Comparison of ENCODE assay signal across 29 cellular contexts in the genomic region with DNA sequence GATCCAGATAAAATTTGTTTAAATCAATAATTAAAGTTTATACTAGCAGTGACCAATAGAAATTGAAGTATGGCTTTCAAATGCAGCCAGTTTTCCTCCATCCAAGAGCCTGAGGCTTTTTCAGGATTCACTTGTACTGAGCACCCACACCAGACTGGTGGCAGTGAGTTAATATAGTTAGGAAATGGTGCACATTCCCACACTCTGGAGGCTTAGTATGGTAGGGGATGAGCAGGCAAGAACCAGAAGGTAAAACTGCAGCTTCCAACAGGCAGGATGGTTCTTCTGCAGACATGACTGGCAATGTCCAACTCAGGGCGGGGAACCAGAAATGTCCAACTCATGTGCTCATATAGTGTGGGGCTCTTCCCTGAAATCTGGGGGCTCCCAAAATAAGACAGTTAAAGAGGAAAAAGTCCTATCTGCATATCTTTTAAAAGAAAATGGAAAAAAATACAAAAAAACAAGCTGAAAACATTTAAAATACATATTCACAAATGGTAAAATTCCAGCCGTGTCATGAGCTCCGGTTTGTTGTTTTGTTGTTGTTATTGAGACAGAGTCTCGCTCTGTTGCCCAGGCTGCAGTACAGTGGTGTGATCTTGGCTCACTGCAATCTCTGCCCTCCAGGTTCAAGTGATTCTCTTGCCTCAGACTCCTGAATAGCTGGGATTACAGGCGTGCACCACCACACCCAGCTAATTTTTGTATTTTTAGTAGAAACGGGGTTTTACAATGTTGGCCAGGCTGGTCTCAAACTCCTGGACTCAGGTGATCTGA. TPM values are rescaled to one million over a fixed set of nuclear protein-coding genes. Genes with fewer than 3 reads are reported as not detected.
A peak's percentile ranks its signal among the peaks of the same experiment; 100 is the strongest.
DNase-seq lines count a peak whose midpoint lies in the region; TF ChIP-seq lines count a peak whose summit lies in the region.
"Had no signal": no experiment of that assay in that cellular context is flagged by ENCODE, and none has a peak within 500 bp of the region (broad histone marks: within the 10 kb centered on the region; RNA-seq: fewer than 3 reads in every experiment).

No MANE protein-coding gene starts in this region.

- H3K36me3 ChIP-seq in trophoblast cell (ENCODE audit: control insufficient read depth in 1 of 2, insufficient read depth in 2 of 2, low read length in 2 of 2) (peaks cover 10 to 18% of the 10 kb centered on the region in 2 experiments), tibial artery (peaks cover 59 to 87% (median 84%) of the 10 kb centered on the region in 3 donors)
- H3K36me3 ChIP-seq: BE2C had no signal

- no peak overlapping the region for H4K91ac ChIP-seq in trophoblast cell (ENCODE audit: low read depth, low read length)

- no peak overlapping the region for H3K18ac ChIP-seq in trophoblast cell (ENCODE audit: low read length)

- no peak overlapping the region for H2BK12ac ChIP-seq in trophoblast cell (ENCODE audit: low read length)

- no peak overlapping the region for H3K4me3 ChIP-seq in trophoblast cell (ENCODE audit: low read depth, low read length)
- H3K4me3 ChIP-seq in tibial artery = no peak overlapping the region
- H3K4me3 ChIP-seq: A549; BLaER1; BLaER1 treated with 17β-estradiol and CSF1 and Interleukin-3, amounts not matched to agents 10 nM and 100 nM had no signal

- no peak overlapping the region for H3K4ac ChIP-seq in trophoblast cell (ENCODE audit: low read depth, low read length)

- no peak for TF ChIP-seq CTCF in tibial artery (IDR thresholded peaks at IDR 0.05)

- H3K4me2 ChIP-seq in trophoblast cell (ENCODE audit: low read length) = no peak overlapping the region
- H3K4me2 ChIP-seq: A549; BLaER1; BLaER1 treated with 17β-estradiol and CSF1 and Interleukin-3, amounts not matched to agents 10 nM and 100 nM had no signal

- H3K4me1 ChIP-seq in trophoblast cell (ENCODE audit: control insufficient read depth in 1 of 2, insufficient read depth in 2 of 2, low read length in 2 of 2) (no peaks in the 10 kb centered on the region), tibial artery (no peaks in the 10 kb centered on the region)
- H3K4me1 ChIP-seq: A549; BE2C; BLaER1; BLaER1 treated with 17β-estradiol and CSF1 and Interleukin-3, amounts not matched to agents 10 nM and 100 nM; Caco-2 had no signal

- H2BK5ac ChIP-seq in trophoblast cell (ENCODE audit: low read depth, low read length, poor library complexity) = no peak overlapping the region

- DNase-seq in Ammon's horn (ENCODE audit: low spot score) (peak; percentile 15), trophoblast cell (peak; percentile 80 to 88), tibial artery (no peak), iPS-NIHi7 (ENCODE audit: extremely low spot score) (no peak)
- DNase-seq: 8988T; ACHN; AML-193; BE2C; C1 segment of cervical spinal cord; Caco-2; Calu3; CD4-positive, alpha-beta memory T cell; CD4-positive, alpha-beta T cell; CD4-positive, CD25-positive, alpha-beta regulatory T cell; CD8-positive, alpha-beta memory T cell; CD8-positive, alpha-beta T cell; COR-L47; DMS 273 treated with DMSO at 0.1 percent for 48 hours; DMS153; DMS53; DMS79; DMS79 treated with DMSO at 0.1 percent for 48 hours; DND-41; EL had no signal

- H3K27ac ChIP-seq in trophoblast cell (ENCODE audit: low read depth, low read length) = no peak overlapping the region
- no peak overlapping the region for H3K27ac ChIP-seq in tibial artery
- H3K27ac ChIP-seq: 22Rv1; A549; BLaER1; BLaER1 treated with 17β-estradiol and CSF1 and Interleukin-3, amounts not matched to agents 10 nM and 100 nM; C4-2B had no signal

- H4K8ac ChIP-seq in trophoblast cell (ENCODE audit: low read depth, low read length) = no peak overlapping the region

- no peaks in the 10 kb centered on the region for H3K79me2 ChIP-seq in trophoblast cell (ENCODE audit: control insufficient read depth, insufficient read depth, low read length, poor library complexity)

- WGBS in trophoblast cell (ENCODE audit: extremely low coverage, insufficient coverage, insufficient read length) = no CpG with 5 or more reads among the region's 6 CpGs

- H3K27me3 ChIP-seq in trophoblast cell (ENCODE audit: insufficient read depth, low read length) (no peaks in the 10 kb centered on the region), tibial artery (no peaks in the 10 kb centered on the region)
- H3K27me3 ChIP-seq: BE2C; BLaER1; BLaER1 treated with 17β-estradiol and CSF1 and Interleukin-3, amounts not matched to agents 10 nM and 100 nM had no signal

- no peak overlapping the region for H3K23ac ChIP-seq in trophoblast cell (ENCODE audit: low read length)

- no peak overlapping the region for H4K12ac ChIP-seq in trophoblast cell (ENCODE audit: low read depth, low read length)

- no peak overlapping the region for H2BK120ac ChIP-seq in trophoblast cell (ENCODE audit: insufficient read depth, low read length, poor library complexity)

- no peak overlapping the region for H3K14ac ChIP-seq in trophoblast cell (ENCODE audit: low read length)

- H2AFZ ChIP-seq in trophoblast cell (ENCODE audit: insufficient read depth, low read length, poor library complexity) = no peak overlapping the region

- intact Hi-C loops in tibial artery (cut with DNase I; ENCODE audit: low total_unique reads) = no loop called here

- H3K9me3 ChIP-seq in trophoblast cell (ENCODE audit: insufficient read depth, low read depth, low read length) (peaks cover 4% of the 10 kb centered on the region), tibial artery (peaks cover 0 to 82% (median 21%) of the 10 kb centered on the region in 3 donors)
- H3K9me3 ChIP-seq: BE2C had no signal

- no peak overlapping the region for H2AK5ac ChIP-seq in trophoblast cell (ENCODE audit: low read length)

- no peaks in the 10 kb centered on the region for H3K79me1 ChIP-seq in trophoblast cell (ENCODE audit: low read length)

- no peak overlapping the region for H3K9ac ChIP-seq in trophoblast cell (ENCODE audit: low read length)
- H3K9ac ChIP-seq: BLaER1; BLaER1 treated with 17β-estradiol and CSF1 and Interleukin-3, amounts not matched to agents 10 nM and 100 nM had no signal

RNA-seq across cellular contexts. Expression of a gene that starts 18.4 kb away (rescaled TPM):
- 7.0 and 7.3 TPM in 2 replicates for polyA plus RNA-seq in trophoblast cell (2013)

RNA-seq across cellular contexts. Expression of a gene that starts 59.2 kb away (rescaled TPM):
- polyA plus RNA-seq in trophoblast cell (2013) = 3.2 and 3.4 TPM in 2 replicates
- polyA plus RNA-seq: A549 had no signal

Comparison
In these comparisons a context has a peak if more than half of its experiments do, and no peak if none do; other contexts are left out.
1. DNase-seq: peak in Ammon's horn (single experiment) and trophoblast cell (2 of 2); none in tibial artery (0 of 2) and iPS-NIHi7 (single experiment).